Comparison of ENCODE assay signal across 1 cellular context in the genomic region with DNA sequence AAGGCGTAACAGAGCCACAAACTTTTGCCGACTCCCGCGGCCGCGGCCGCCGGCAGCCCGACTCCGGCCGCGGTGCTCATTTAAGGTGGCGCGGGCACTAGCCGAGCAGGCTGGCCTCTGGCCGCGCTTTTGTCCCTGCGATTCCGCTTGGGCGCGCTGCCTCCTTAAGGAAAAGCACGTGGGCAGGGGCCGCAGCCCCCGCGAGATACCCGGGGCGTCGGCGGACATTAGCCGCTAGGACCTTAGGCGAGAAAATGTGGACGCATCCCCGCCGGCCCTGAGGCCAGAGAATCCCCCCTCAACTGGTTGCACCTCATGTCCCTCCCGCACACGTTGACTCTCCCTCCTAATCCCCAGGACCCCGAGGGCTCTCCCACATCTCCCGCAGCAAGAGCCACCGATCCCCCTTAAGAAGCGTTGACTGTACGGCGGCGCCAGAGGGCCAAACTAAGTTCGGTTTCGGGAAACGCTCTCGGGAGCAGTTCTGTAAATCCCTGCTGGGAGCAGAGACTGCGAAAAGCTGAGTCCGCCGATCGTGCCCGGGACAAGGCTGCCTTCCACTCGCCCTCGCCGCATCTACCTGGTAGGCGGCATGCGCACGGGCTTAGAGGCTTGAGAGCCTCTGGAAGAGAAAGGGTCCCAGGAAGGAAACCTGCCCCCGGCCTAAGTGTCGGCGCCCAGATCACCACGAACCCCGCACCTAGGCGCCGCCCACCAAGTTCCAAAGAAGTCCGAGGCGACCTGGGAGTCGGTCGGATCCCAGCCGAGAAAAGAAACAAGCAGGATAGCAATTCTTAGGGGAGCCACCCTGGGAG.
A peak's percentile ranks its signal among the peaks of the same experiment; 100 is the strongest.
TF ChIP-seq lines count a peak whose summit lies in the region.

No MANE protein-coding gene starts in this region.

TF ChIP-seq in HepG2, 621 proteins besides CTCF, POLR2A, EP300 and RAD21 (continued from another document and continues in another):
- TF ChIP-seq, protein P1, sequence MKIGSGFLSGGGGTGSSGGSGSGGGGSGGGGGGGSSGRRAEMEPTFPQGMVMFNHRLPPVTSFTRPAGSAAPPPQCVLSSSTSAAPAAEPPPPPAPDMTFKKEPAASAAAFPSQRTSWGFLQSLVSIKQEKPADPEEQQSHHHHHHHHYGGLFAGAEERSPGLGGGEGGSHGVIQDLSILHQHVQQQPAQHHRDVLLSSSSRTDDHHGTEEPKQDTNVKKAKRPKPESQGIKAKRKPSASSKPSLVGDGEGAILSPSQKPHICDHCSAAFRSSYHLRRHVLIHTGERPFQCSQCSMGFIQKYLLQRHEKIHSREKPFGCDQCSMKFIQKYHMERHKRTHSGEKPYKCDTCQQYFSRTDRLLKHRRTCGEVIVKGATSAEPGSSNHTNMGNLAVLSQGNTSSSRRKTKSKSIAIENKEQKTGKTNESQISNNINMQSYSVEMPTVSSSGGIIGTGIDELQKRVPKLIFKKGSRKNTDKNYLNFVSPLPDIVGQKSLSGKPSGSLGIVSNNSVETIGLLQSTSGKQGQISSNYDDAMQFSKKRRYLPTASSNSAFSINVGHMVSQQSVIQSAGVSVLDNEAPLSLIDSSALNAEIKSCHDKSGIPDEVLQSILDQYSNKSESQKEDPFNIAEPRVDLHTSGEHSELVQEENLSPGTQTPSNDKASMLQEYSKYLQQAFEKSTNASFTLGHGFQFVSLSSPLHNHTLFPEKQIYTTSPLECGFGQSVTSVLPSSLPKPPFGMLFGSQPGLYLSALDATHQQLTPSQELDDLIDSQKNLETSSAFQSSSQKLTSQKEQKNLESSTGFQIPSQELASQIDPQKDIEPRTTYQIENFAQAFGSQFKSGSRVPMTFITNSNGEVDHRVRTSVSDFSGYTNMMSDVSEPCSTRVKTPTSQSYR (CRISPR knock-in tag; IDR thresholded peaks at IDR 0.05; ENCODE audit: borderline replicate concordance), result no peak
- TF ChIP-seq MTA1 (CRISPR knock-in tag; IDR thresholded peaks at IDR 0.05; ENCODE audit: borderline replicate concordance) (peak; percentile 76; the same call in 1 of the 2 replicates), HOXA3 (CRISPR knock-in tag; IDR thresholded peaks at IDR 0.05) (peak; percentile 73), EZH2 (conservative IDR thresholded peaks at IDR 0.05; ENCODE audit: low read depth, low read length) (no peak), TARDBP (CRISPR knock-in tag; IDR thresholded peaks at IDR 0.05) (peak; percentile 47; the same call in 1 of the 2 replicates), AGO1 (IDR thresholded peaks at IDR 0.05; ENCODE audit: low read depth, low read length, poor library complexity, severe bottlenecking) (peak; percentile 75), TBX2 (CRISPR knock-in tag; IDR thresholded peaks at IDR 0.05; ENCODE audit: borderline replicate concordance) (peak; percentile 93), KAT8 (CRISPR knock-in tag; IDR thresholded peaks at IDR 0.05) (peak; percentile 68; the same call in 1 of the 2 replicates), KDM5A (IDR thresholded peaks at IDR 0.05; ENCODE audit: borderline replicate concordance, low read length) (peak; percentile 70; the same call in 1 of the 2 replicates), NFYC (CRISPR knock-in tag; IDR thresholded peaks at IDR 0.05) (no peak), KMT2B (CRISPR knock-in tag; IDR thresholded peaks at IDR 0.05) (peak; percentile 94), ZNF567 (CRISPR knock-in tag; IDR thresholded peaks at IDR 0.05; ENCODE audit: borderline replicate concordance) (no peak), HOXA7 (CRISPR knock-in tag; IDR thresholded peaks at IDR 0.05) (no peak), CHD4 (IDR thresholded peaks at IDR 0.05; ENCODE audit: borderline replicate concordance, low read length) (no peak), ZBTB3 (CRISPR knock-in tag; IDR thresholded peaks at IDR 0.05; ENCODE audit: borderline replicate concordance, low read depth) (peak; percentile 75; the same call in 1 of the 2 replicates), XRCC5 (optimal IDR thresholded peaks at IDR 0.05; ENCODE audit: low read length) (peak; percentile 76), NPAS2 (CRISPR knock-in tag; IDR thresholded peaks at IDR 0.05; ENCODE audit: borderline replicate concordance) (no peak), MAFK (conservative IDR thresholded peaks at IDR 0.05 in 1 of 2, IDR thresholded peaks at IDR 0.05 in 1 of 2; ENCODE audit: low read length in 2 of 2) (peak in 1 of 2 experiments; percentile 27; a peak in 2 of 4 replicates), IRF2 (CRISPR knock-in tag; IDR thresholded peaks at IDR 0.05) (peak; percentile 77; the same call in 1 of the 2 replicates), ZNF850 (CRISPR knock-in tag; conservative IDR thresholded peaks at IDR 0.05) (no peak), RBM22 (optimal IDR thresholded peaks at IDR 0.05; ENCODE audit: low read length) (no peak), RELA (CRISPR knock-in tag; IDR thresholded peaks at IDR 0.05) (no peak), SP140L (CRISPR knock-in tag; IDR thresholded peaks at IDR 0.05; ENCODE audit: borderline replicate concordance) (0 out of 2 replicates have a peak, but pooled peaks have one; percentile 41), THYN1 (CRISPR knock-in tag; IDR thresholded peaks at IDR 0.05; ENCODE audit: borderline replicate concordance, low read depth) (no peak), SNAI1 (CRISPR knock-in tag; IDR thresholded peaks at IDR 0.05; ENCODE audit: borderline replicate concordance) (peak; percentile 96; the same call in 1 of the 2 replicates), ZNF225 (CRISPR knock-in tag; IDR thresholded peaks at IDR 0.05) (no peak; the same call in 1 of the 2 replicates), ZNF451 (CRISPR knock-in tag; IDR thresholded peaks at IDR 0.05) (no peak), MAZ (IDR thresholded peaks at IDR 0.05; ENCODE audit: borderline replicate concordance, low read depth, low read length) (no peak), MAZ (CRISPR knock-in tag; IDR thresholded peaks at IDR 0.05; ENCODE audit: low read depth) (peak; percentile 85), SUZ12 (IDR thresholded peaks at IDR 0.05; ENCODE audit: low read depth, low read length) (no peak), FOXK2 (IDR thresholded peaks at IDR 0.05) (no peak), CCDC6 (CRISPR knock-in tag; IDR thresholded peaks at IDR 0.05) (no peak; the same call in 1 of the 2 replicates), TBL1XR1 (IDR thresholded peaks at IDR 0.05; ENCODE audit: borderline replicate concordance, low read length, partially characterized antibody) (peak; percentile 23), BRD4 (CRISPR knock-in tag; IDR thresholded peaks at IDR 0.05) (peak; percentile 48; the same call in 1 of the 2 replicates), ZMYM3 (CRISPR knock-in tag; IDR thresholded peaks at IDR 0.05) (peak; percentile 89), FOSL1 (CRISPR knock-in tag; IDR thresholded peaks at IDR 0.05; ENCODE audit: borderline replicate concordance) (no peak)
- TF ChIP-seq, protein P2, sequence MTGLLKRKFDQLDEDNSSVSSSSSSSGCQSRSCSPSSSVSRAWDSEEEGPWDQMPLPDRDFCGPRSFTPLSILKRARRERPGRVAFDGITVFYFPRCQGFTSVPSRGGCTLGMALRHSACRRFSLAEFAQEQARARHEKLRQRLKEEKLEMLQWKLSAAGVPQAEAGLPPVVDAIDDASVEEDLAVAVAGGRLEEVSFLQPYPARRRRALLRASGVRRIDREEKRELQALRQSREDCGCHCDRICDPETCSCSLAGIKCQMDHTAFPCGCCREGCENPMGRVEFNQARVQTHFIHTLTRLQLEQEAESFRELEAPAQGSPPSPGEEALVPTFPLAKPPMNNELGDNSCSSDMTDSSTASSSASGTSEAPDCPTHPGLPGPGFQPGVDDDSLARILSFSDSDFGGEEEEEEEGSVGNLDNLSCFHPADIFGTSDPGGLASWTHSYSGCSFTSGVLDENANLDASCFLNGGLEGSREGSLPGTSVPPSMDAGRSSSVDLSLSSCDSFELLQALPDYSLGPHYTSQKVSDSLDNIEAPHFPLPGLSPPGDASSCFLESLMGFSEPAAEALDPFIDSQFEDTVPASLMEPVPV (CRISPR knock-in tag; IDR thresholded peaks at IDR 0.05), result peak; percentile 76; the same call in 1 of the 2 replicates
- TF ChIP-seq, protein P3, sequence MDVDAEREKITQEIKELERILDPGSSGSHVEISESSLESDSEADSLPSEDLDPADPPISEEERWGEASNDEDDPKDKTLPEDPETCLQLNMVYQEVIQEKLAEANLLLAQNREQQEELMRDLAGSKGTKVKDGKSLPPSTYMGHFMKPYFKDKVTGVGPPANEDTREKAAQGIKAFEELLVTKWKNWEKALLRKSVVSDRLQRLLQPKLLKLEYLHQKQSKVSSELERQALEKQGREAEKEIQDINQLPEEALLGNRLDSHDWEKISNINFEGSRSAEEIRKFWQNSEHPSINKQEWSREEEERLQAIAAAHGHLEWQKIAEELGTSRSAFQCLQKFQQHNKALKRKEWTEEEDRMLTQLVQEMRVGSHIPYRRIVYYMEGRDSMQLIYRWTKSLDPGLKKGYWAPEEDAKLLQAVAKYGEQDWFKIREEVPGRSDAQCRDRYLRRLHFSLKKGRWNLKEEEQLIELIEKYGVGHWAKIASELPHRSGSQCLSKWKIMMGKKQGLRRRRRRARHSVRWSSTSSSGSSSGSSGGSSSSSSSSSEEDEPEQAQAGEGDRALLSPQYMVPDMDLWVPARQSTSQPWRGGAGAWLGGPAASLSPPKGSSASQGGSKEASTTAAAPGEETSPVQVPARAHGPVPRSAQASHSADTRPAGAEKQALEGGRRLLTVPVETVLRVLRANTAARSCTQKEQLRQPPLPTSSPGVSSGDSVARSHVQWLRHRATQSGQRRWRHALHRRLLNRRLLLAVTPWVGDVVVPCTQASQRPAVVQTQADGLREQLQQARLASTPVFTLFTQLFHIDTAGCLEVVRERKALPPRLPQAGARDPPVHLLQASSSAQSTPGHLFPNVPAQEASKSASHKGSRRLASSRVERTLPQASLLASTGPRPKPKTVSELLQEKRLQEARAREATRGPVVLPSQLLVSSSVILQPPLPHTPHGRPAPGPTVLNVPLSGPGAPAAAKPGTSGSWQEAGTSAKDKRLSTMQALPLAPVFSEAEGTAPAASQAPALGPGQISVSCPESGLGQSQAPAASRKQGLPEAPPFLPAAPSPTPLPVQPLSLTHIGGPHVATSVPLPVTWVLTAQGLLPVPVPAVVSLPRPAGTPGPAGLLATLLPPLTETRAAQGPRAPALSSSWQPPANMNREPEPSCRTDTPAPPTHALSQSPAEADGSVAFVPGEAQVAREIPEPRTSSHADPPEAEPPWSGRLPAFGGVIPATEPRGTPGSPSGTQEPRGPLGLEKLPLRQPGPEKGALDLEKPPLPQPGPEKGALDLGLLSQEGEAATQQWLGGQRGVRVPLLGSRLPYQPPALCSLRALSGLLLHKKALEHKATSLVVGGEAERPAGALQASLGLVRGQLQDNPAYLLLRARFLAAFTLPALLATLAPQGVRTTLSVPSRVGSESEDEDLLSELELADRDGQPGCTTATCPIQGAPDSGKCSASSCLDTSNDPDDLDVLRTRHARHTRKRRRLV (CRISPR knock-in tag; IDR thresholded peaks at IDR 0.05), result peak; percentile 98
- TF ChIP-seq, protein P4, sequence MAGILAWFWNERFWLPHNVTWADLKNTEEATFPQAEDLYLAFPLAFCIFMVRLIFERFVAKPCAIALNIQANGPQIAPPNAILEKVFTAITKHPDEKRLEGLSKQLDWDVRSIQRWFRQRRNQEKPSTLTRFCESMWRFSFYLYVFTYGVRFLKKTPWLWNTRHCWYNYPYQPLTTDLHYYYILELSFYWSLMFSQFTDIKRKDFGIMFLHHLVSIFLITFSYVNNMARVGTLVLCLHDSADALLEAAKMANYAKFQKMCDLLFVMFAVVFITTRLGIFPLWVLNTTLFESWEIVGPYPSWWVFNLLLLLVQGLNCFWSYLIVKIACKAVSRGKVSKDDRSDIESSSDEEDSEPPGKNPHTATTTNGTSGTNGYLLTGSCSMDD (CRISPR knock-in tag; IDR thresholded peaks at IDR 0.05), result no peak
- TF ChIP-seq, protein P5, sequence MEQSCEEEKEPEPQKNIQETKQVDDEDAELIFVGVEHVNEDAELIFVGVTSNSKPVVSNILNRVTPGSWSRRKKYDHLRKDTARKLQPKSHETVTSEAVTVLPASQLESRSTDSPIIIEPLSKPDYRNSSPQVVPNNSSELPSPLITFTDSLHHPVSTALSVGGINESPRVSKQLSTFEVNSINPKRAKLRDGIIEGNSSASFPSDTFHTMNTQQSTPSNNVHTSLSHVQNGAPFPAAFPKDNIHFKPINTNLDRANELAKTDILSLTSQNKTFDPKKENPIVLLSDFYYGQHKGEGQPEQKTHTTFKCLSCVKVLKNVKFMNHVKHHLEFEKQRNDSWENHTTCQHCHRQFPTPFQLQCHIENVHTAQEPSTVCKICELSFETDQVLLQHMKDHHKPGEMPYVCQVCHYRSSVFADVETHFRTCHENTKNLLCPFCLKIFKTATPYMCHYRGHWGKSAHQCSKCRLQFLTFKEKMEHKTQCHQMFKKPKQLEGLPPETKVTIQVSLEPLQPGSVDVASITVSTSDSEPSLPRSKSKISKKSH (CRISPR knock-in tag; IDR thresholded peaks at IDR 0.05; ENCODE audit: borderline replicate concordance), result peak; percentile 78
- TF ChIP-seq, protein P6, sequence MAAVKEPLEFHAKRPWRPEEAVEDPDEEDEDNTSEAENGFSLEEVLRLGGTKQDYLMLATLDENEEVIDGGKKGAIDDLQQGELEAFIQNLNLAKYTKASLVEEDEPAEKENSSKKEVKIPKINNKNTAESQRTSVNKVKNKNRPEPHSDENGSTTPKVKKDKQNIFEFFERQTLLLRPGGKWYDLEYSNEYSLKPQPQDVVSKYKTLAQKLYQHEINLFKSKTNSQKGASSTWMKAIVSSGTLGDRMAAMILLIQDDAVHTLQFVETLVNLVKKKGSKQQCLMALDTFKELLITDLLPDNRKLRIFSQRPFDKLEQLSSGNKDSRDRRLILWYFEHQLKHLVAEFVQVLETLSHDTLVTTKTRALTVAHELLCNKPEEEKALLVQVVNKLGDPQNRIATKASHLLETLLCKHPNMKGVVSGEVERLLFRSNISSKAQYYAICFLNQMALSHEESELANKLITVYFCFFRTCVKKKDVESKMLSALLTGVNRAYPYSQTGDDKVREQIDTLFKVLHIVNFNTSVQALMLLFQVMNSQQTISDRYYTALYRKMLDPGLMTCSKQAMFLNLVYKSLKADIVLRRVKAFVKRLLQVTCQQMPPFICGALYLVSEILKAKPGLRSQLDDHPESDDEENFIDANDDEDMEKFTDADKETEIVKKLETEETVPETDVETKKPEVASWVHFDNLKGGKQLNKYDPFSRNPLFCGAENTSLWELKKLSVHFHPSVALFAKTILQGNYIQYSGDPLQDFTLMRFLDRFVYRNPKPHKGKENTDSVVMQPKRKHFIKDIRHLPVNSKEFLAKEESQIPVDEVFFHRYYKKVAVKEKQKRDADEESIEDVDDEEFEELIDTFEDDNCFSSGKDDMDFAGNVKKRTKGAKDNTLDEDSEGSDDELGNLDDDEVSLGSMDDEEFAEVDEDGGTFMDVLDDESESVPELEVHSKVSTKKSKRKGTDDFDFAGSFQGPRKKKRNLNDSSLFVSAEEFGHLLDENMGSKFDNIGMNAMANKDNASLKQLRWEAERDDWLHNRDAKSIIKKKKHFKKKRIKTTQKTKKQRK (IDR thresholded peaks at IDR 0.05; ENCODE audit: low read length), result no peak
- TF ChIP-seq, protein P7, sequence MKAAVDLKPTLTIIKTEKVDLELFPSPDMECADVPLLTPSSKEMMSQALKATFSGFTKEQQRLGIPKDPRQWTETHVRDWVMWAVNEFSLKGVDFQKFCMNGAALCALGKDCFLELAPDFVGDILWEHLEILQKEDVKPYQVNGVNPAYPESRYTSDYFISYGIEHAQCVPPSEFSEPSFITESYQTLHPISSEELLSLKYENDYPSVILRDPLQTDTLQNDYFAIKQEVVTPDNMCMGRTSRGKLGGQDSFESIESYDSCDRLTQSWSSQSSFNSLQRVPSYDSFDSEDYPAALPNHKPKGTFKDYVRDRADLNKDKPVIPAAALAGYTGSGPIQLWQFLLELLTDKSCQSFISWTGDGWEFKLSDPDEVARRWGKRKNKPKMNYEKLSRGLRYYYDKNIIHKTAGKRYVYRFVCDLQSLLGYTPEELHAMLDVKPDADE (CRISPR knock-in tag; IDR thresholded peaks at IDR 0.05), result no peak; the same call in 1 of the 2 replicates
